ENCODE assay signal across 8 cellular contexts in genomic region chr20:63495771-63496403, GRCh38. TPM values are rescaled to one million over a fixed set of nuclear protein-coding genes. Genes with fewer than 3 reads are reported as not detected.
DNase-seq lines count a peak whose midpoint lies in the region; ATAC-seq, FAIRE-seq and TF ChIP-seq lines count a peak whose summit lies in the region.

No MANE protein-coding gene starts in this region.

- H3K4me2 ChIP-seq in mammary epithelial cell (ENCODE audit: insufficient read depth, low read depth, low read length) (peak overlapping the region; percentile 58), keratinocyte (ENCODE audit: control insufficient read depth, extremely low read depth, insufficient read depth, low read depth, low read length) (peak overlapping the region; percentile 78)

- no peaks in the 10 kb centered on the region for H4K20me1 ChIP-seq in mammary epithelial cell (ENCODE audit: insufficient read depth, low read length)
- no peaks in the 10 kb centered on the region for H4K20me1 ChIP-seq in keratinocyte (ENCODE audit: control insufficient read depth, extremely low read depth, insufficient read depth, low read length)

- TF ChIP-seq POLR2A in lower leg skin (IDR thresholded peaks at IDR 0.05), result no peak

- no TSS peak for BruUV-seq in mammary epithelial cell (replicated peaks; lab: Mats Ljungman, UMichigan)

- no peaks in the 10 kb centered on the region for H3K9me1 ChIP-seq in keratinocyte (ENCODE audit: control insufficient read depth, extremely low read depth, insufficient read depth, low read length)

- POLR2A ChIA-PET in CD8-positive, alpha-beta memory T cell (lab: Charles Lee), result interaction anchor here (0.5 to 1.4 kb wide), 4 partner anchors 24 to 359 kb away, joined by 3 to 8 read pairs (median 4); partner anchors contain the start of genes PPDPF and PTK6

- intact Hi-C loops in mammary epithelial cell (cut with micrococcal nuclease), result loop anchor here (1.0 to 5.0 kb wide), 2 partner anchors 38 to 54 kb away; no protein-coding TSS in a partner anchor
- intact Hi-C loops in lower leg skin (cut with DNase I; ENCODE audit: low total_unique reads), result no loop called here

- no peak for FAIRE-seq in keratinocyte (lab: Jason Lieb, UNC)

- H3K9me3 ChIP-seq in CD8-positive, alpha-beta memory T cell (ENCODE audit: low read length), result no peaks in the 10 kb centered on the region
- H3K9me3 ChIP-seq in mammary epithelial cell (replicated peaks; ENCODE audit: insufficient read depth, low read length), result no peaks in the 10 kb centered on the region
- no peaks in the 10 kb centered on the region for H3K9me3 ChIP-seq in keratinocyte (ENCODE audit: control insufficient read depth, low read depth, low read length)

- H3K9me3 Mint-ChIP-seq in CD8-positive, alpha-beta memory T cell, result no peaks in the 10 kb centered on the region

- no peak overlapping the region for H2AFZ ChIP-seq in mammary epithelial cell (ENCODE audit: low read depth, low read length)
- no peak overlapping the region for H2AFZ ChIP-seq in keratinocyte (ENCODE audit: control insufficient read depth, low read length)

- in situ Hi-C loops in mammary epithelial cell (cut with MboI; ENCODE audit: low sequenced_read_pairs in 2 of 2), result no loop called here

- dilution Hi-C loops in mammary epithelial cell (cut with HindIII; ENCODE audit: low sequenced_read_pairs), result no loop called here
- dilution Hi-C loops in keratinocyte (cut with MboI; ENCODE audit: extremely low pct_ligation_motif_present, low sequenced_read_pairs), result no loop called here

- H3K4me1 Mint-ChIP-seq in CD8-positive, alpha-beta memory T cell, result peaks cover 0 to 14% (median 2%) of the 10 kb centered on the region in 3 donors

- H3K36me3 ChIP-seq in CD8-positive, alpha-beta memory T cell (ENCODE audit: insufficient read depth, low read length), result no peaks in the 10 kb centered on the region
- no peaks in the 10 kb centered on the region for H3K36me3 ChIP-seq in mammary epithelial cell (ENCODE audit: insufficient read depth, low read length)
- H3K36me3 ChIP-seq in keratinocyte (ENCODE audit: control insufficient read depth in 2 of 2, extremely low read depth in 1 of 2, insufficient read depth in 2 of 2, low read length in 2 of 2), result no peaks in the 10 kb centered on the region

- H3K27me3 ChIP-seq in CD8-positive, alpha-beta memory T cell (ENCODE audit: insufficient read depth, low read length, poor library complexity, severe bottlenecking), result peaks cover 18% of the 10 kb centered on the region
- peaks cover 5% of the 10 kb centered on the region for H3K27me3 ChIP-seq in mammary epithelial cell (ENCODE audit: insufficient read depth, low read length)
- peaks cover 40% of the 10 kb centered on the region for H3K27me3 ChIP-seq in keratinocyte (ENCODE audit: control insufficient read depth, extremely low read depth, insufficient read depth, low read length)

- 31% methylated on average over 27 of the region's 43 CpGs for WGBS in mammary epithelial cell (ENCODE audit: low coverage, missing lambda C conversion rate)
- 20 to 61% methylated on average over 18 to 35 of the region's 43 CpGs for WGBS in lower leg skin, 2 donors

- H3K27me3 Mint-ChIP-seq in CD8-positive, alpha-beta memory T cell, result peaks cover 5 to 13% of the 10 kb centered on the region in 2 donors

- DNase-seq in CD8-positive, alpha-beta memory T cell, result peak; percentile 64 to 81 (median 75)
- no peak for DNase-seq in Jurkat, Clone E6-1 (ENCODE audit: low read depth, low spot score)
- DNase-seq in activated CD4-positive, CD25-positive, alpha-beta regulatory T cell (lab: John Stamatoyannopoulos, UW), result peak; percentile 52 to 72 (median 64)
- peak; percentile 35 for DNase-seq in mammary epithelial cell
- DNase-seq in keratinocyte (ENCODE audit: low read depth, low spot score), result no peak
- DNase-seq in stimulated activated CD4-positive, alpha-beta T cell treated with anti-CD3 and anti-CD28 coated beads, Interleukin-2, amount 100 ng/mL, for 48 hours, result peak; percentile 78 to 85
- DNase-seq in lower leg skin (ENCODE audit: low spot score in 2 of 2), result no peak

- peak; percentile 66 to 93 for TF ChIP-seq CTCF in mammary epithelial cell (conservative IDR thresholded peaks at IDR 0.05 in 1 of 2, IDR thresholded peaks at IDR 0.05 in 1 of 2; ENCODE audit: extremely low read depth in 1 of 2, insufficient read depth in 1 of 2, low read depth in 1 of 2, low read length in 2 of 2)
- TF ChIP-seq CTCF in keratinocyte (optimal IDR thresholded peaks at IDR 0.05 in 1 of 3, IDR thresholded peaks at IDR 0.05 in 1 of 3, conservative IDR thresholded peaks at IDR 0.05 in 1 of 3; ENCODE audit: extremely low read depth in 1 of 3, insufficient read depth in 2 of 3, low read length in 3 of 3), result peak; percentile 70 to 98 (median 82)
- peak in 1 of 3 donors; percentile 35 for TF ChIP-seq CTCF in lower leg skin (IDR thresholded peaks at IDR 0.05)

- no peak overlapping the region for H3K27ac ChIP-seq in CD8-positive, alpha-beta memory T cell (ENCODE audit: low read depth, low read length)
- H3K27ac ChIP-seq in mammary epithelial cell (ENCODE audit: insufficient read depth, low read depth, low read length) (no peak overlapping the region), keratinocyte (ENCODE audit: control insufficient read depth, insufficient read depth, low read length) (no peak overlapping the region)

- ATAC-seq in GM19397 (IDR thresholded peaks at IDR 0.05; ENCODE audit: unreplicated experiment), result no peak

- CTCF ChIA-PET in CD8-positive, alpha-beta memory T cell (lab: Charles Lee), result interaction anchor here (0.6 to 2.4 kb wide), 23 partner anchors 9 to 584 kb away, joined by 3 to 20 read pairs (median 4); partner anchors contain the start of genes OPRL1, PPDPF, PTK6 and RGS19
- CTCF ChIA-PET in mammary epithelial cell (lab: Charles Lee; ENCODE audit: low non-redundant PET), result no interaction called here

- H3K27ac Mint-ChIP-seq in CD8-positive, alpha-beta memory T cell, result no peak overlapping the region

- H3K36me3 Mint-ChIP-seq in CD8-positive, alpha-beta memory T cell, result no peaks in the 10 kb centered on the region

- H3K79me2 ChIP-seq in mammary epithelial cell (ENCODE audit: insufficient read depth, low read length), result no peaks in the 10 kb centered on the region
- H3K79me2 ChIP-seq in keratinocyte (ENCODE audit: control insufficient read depth, insufficient read depth, low read length), result no peaks in the 10 kb centered on the region

- H3K9ac ChIP-seq in mammary epithelial cell (ENCODE audit: insufficient read depth, low read length) (no peak overlapping the region), keratinocyte (ENCODE audit: control insufficient read depth, extremely low read depth, insufficient read depth, low read length) (no peak overlapping the region)

- peak overlapping the region in 6 of 7 donors; percentile 45 to 83 (median 66) for H3K4me3 Mint-ChIP-seq in CD8-positive, alpha-beta memory T cell

- H3K4me1 ChIP-seq in CD8-positive, alpha-beta memory T cell (ENCODE audit: insufficient read depth, low read length), result peaks cover 8% of the 10 kb centered on the region
- peaks cover 10% of the 10 kb centered on the region for H3K4me1 ChIP-seq in mammary epithelial cell (ENCODE audit: insufficient read depth, low read length)
- H3K4me1 ChIP-seq in keratinocyte (ENCODE audit: control insufficient read depth, extremely low read depth, insufficient read depth, low read length), result peaks cover 2% of the 10 kb centered on the region

- H3K4me3 ChIP-seq in CD8-positive, alpha-beta memory T cell (ENCODE audit: low read length), result peak overlapping the region; percentile 43
- H3K4me3 ChIP-seq in Jurkat, Clone E6-1 (ENCODE audit: low read length), result peak overlapping the region; percentile 13; the same call in 1 of the 2 replicates
- H3K4me3 ChIP-seq in mammary epithelial cell (replicated peaks in 1 of 3; ENCODE audit: insufficient read depth in 1 of 3, low read depth in 2 of 3, low read length in 3 of 3), result peak overlapping the region in 1 of 3 experiments; percentile 28
- H3K4me3 ChIP-seq in keratinocyte (ENCODE audit: control insufficient read depth in 2 of 3, extremely low read depth in 1 of 3, insufficient read depth in 2 of 3, low read depth in 1 of 3, low read length in 3 of 3), result peak overlapping the region in 2 of 3 experiments; percentile 49 to 57
- H3K4me3 ChIP-seq in lower leg skin (ENCODE audit: low read depth, poor library complexity, severe bottlenecking), result no peak overlapping the region

RNA-seq across cellular contexts. Expression of gene EEF1A2, which starts 3.0 kb away (rescaled TPM):
- total RNA-seq in CD8-positive, alpha-beta memory T cell, result under 1 TPM in 1 of 2 experiments, not detected in 1; 0.20 TPM
- 0.17 TPM for polyA plus RNA-seq in CD8-positive, alpha-beta memory T cell
- polyA plus RNA-seq in Jurkat, Clone E6-1 (2012; ENCODE audit: insufficient read depth, insufficient read length), result 53.4 TPM
- 1 to 10 TPM in 1 of 2 donors, under 1 TPM in 1; 0.33 to 1.4 TPM for total RNA-seq in mammary epithelial cell
- 0.58 TPM for polyA plus RNA-seq in mammary epithelial cell
- polyA minus RNA-seq in mammary epithelial cell, result not detected
- 0.12 to 0.77 TPM (median 0.31 TPM) in 3 replicates for polyA plus RNA-seq in keratinocyte
- polyA plus RNA-seq in keratinocyte (2011; ENCODE audit: low read depth), result 23.8 TPM
- polyA plus RNA-seq in keratinocyte (2011; cell fraction: cytosol; rRNA removed), result 1.7 and 1.9 TPM in 2 replicates
- 2.0 and 2.6 TPM in 2 replicates for polyA plus RNA-seq in keratinocyte (2011; cell fraction: nucleus; rRNA removed)
- 0.99 and 20.9 TPM in 2 replicates for polyA plus RNA-seq in keratinocyte (2012; ENCODE audit: low replicate concordance)
- 0.33 to 0.82 TPM in 2 of 3 replicates, not detected in the other for polyA minus RNA-seq in keratinocyte
- 3.6 TPM for polyA minus RNA-seq in keratinocyte (2011; cell fraction: cytosol; rRNA and poly(A)+ RNA removed)
- polyA minus RNA-seq in keratinocyte (2011; cell fraction: nucleus; rRNA and poly(A)+ RNA removed), result 1.6 and 2.1 TPM in 2 replicates
- total RNA-seq in lower leg skin, result 10 to 100 TPM; 13.3 to 26.8 (median 22.9) TPM

RNA-seq across cellular contexts. Expression of gene KCNQ2, which starts 23.4 kb away (rescaled TPM):
- total RNA-seq in CD8-positive, alpha-beta memory T cell, result not detected
- not detected for polyA plus RNA-seq in CD8-positive, alpha-beta memory T cell
- 6.5 TPM for polyA plus RNA-seq in Jurkat, Clone E6-1 (2012; ENCODE audit: insufficient read depth, insufficient read length)
- not detected for total RNA-seq in mammary epithelial cell
- polyA plus RNA-seq in mammary epithelial cell, result not detected
- not detected for polyA minus RNA-seq in mammary epithelial cell
- 0.12 TPM in 1 of 3 replicates, not detected in the others for polyA plus RNA-seq in keratinocyte
- not detected for polyA plus RNA-seq in keratinocyte (2011; ENCODE audit: low read depth)
- 0.09 TPM in 1 of 2 replicates, not detected in the other for polyA plus RNA-seq in keratinocyte (2011; cell fraction: cytosol; rRNA removed)
- polyA plus RNA-seq in keratinocyte (2011; cell fraction: nucleus; rRNA removed), result 0.18 and 0.28 TPM in 2 replicates
- polyA plus RNA-seq in keratinocyte (2012; ENCODE audit: low replicate concordance), result not detected in 2 replicates
- polyA minus RNA-seq in keratinocyte, result not detected in 3 replicates
- not detected for polyA minus RNA-seq in keratinocyte (2011; cell fraction: cytosol; rRNA and poly(A)+ RNA removed)
- not detected in 2 replicates for polyA minus RNA-seq in keratinocyte (2011; cell fraction: nucleus; rRNA and poly(A)+ RNA removed)
- not detected for total RNA-seq in lower leg skin

RNA-seq across cellular contexts. Expression of gene PPDPF, which starts 24.7 kb away (rescaled TPM):
- total RNA-seq in CD8-positive, alpha-beta memory T cell, result 100 to 1,000 TPM; 207 to 218 TPM
- polyA plus RNA-seq in CD8-positive, alpha-beta memory T cell, result 137 TPM
- 214 TPM for polyA plus RNA-seq in Jurkat, Clone E6-1 (2012; ENCODE audit: insufficient read depth, insufficient read length)
- total RNA-seq in mammary epithelial cell, result 100 to 1,000 TPM; 148 to 355 TPM
- polyA plus RNA-seq in mammary epithelial cell, result 62.8 TPM
- polyA minus RNA-seq in mammary epithelial cell, result 38.1 TPM
- polyA plus RNA-seq in keratinocyte, result 8.8 to 68.4 TPM (median 16.4 TPM) in 3 replicates
- 71.8 TPM for polyA plus RNA-seq in keratinocyte (2011; ENCODE audit: low read depth)
- 29.1 and 150 TPM in 2 replicates for polyA plus RNA-seq in keratinocyte (2011; cell fraction: cytosol; rRNA removed)
- polyA plus RNA-seq in keratinocyte (2011; cell fraction: nucleus; rRNA removed), result 14.0 and 23.8 TPM in 2 replicates
- 239 and 414 TPM in 2 replicates for polyA plus RNA-seq in keratinocyte (2012; ENCODE audit: low replicate concordance)
- polyA minus RNA-seq in keratinocyte, result 5.2 to 107 TPM (median 12.5 TPM) in 3 replicates
- 879 TPM for polyA minus RNA-seq in keratinocyte (2011; cell fraction: cytosol; rRNA and poly(A)+ RNA removed)
- polyA minus RNA-seq in keratinocyte (2011; cell fraction: nucleus; rRNA and poly(A)+ RNA removed), result 20.5 and 25.3 TPM in 2 replicates
- 100 to 1,000 TPM; 122 to 426 (median 348) TPM for total RNA-seq in lower leg skin

RNA-seq across cellular contexts. Expression of gene PTK6, which starts 41.3 kb away (rescaled TPM):
- under 1 TPM; 0.18 to 0.31 TPM for total RNA-seq in CD8-positive, alpha-beta memory T cell
- 0.16 TPM for polyA plus RNA-seq in CD8-positive, alpha-beta memory T cell
- polyA plus RNA-seq in Jurkat, Clone E6-1 (2012; ENCODE audit: insufficient read depth, insufficient read length), result not detected
- 1 to 10 TPM in 1 of 2 donors, under 1 TPM in 1; 0.83 to 1.1 TPM for total RNA-seq in mammary epithelial cell
- polyA plus RNA-seq in mammary epithelial cell, result 0.29 TPM
- polyA minus RNA-seq in mammary epithelial cell, result 0.72 TPM
- polyA plus RNA-seq in keratinocyte, result 28.5 to 38.9 TPM (median 37.0 TPM) in 3 replicates
- polyA plus RNA-seq in keratinocyte (2011; ENCODE audit: low read depth), result 10.8 TPM
- polyA plus RNA-seq in keratinocyte (2011; cell fraction: cytosol; rRNA removed), result 29.9 and 50.4 TPM in 2 replicates
- polyA plus RNA-seq in keratinocyte (2011; cell fraction: nucleus; rRNA removed), result 63.1 and 87.1 TPM in 2 replicates
- 32.1 and 36.7 TPM in 2 replicates for polyA plus RNA-seq in keratinocyte (2012; ENCODE audit: low replicate concordance)
- polyA minus RNA-seq in keratinocyte, result 18.9 to 27.3 TPM (median 23.5 TPM) in 3 replicates
- 51.6 TPM for polyA minus RNA-seq in keratinocyte (2011; cell fraction: cytosol; rRNA and poly(A)+ RNA removed)
- 26.2 and 30.3 TPM in 2 replicates for polyA minus RNA-seq in keratinocyte (2011; cell fraction: nucleus; rRNA and poly(A)+ RNA removed)
- 100 to 1,000 TPM in 1 of 4 donors, 10 to 100 TPM in 3; 72.4 to 101 (median 79.9) TPM for total RNA-seq in lower leg skin

RNA-seq across cellular contexts. Expression of gene SRMS, which starts 51.7 kb away (rescaled TPM):
- total RNA-seq in CD8-positive, alpha-beta memory T cell, result not detected
- polyA plus RNA-seq in CD8-positive, alpha-beta memory T cell, result not detected
- not detected for polyA plus RNA-seq in Jurkat, Clone E6-1 (2012; ENCODE audit: insufficient read depth, insufficient read length)
- total RNA-seq in mammary epithelial cell (under 1 TPM in 1 of 2 donors, not detected in 1; under 0.01 TPM), lower leg skin (under 1 TPM in 3 of 4 donors, not detected in 1; 0.16 to 0.59 (median 0.37) TPM)
- polyA plus RNA-seq in mammary epithelial cell (0.16 TPM), keratinocyte (0.10 to 0.32 TPM (median 0.14 TPM) in 3 replicates)
- polyA minus RNA-seq in mammary epithelial cell (not detected), keratinocyte (0.13 to 1.3 TPM in 2 of 3 replicates, not detected in the other)
- not detected for polyA plus RNA-seq in keratinocyte (2011; ENCODE audit: low read depth)
- 0.05 and 0.30 TPM in 2 replicates for polyA plus RNA-seq in keratinocyte (2011; cell fraction: cytosol; rRNA removed)
- 0.52 and 0.97 TPM in 2 replicates for polyA plus RNA-seq in keratinocyte (2011; cell fraction: nucleus; rRNA removed)
- polyA plus RNA-seq in keratinocyte (2012; ENCODE audit: low replicate concordance), result 0.28 TPM in 1 of 2 replicates, not detected in the other
- not detected for polyA minus RNA-seq in keratinocyte (2011; cell fraction: cytosol; rRNA and poly(A)+ RNA removed)
- 0.53 and 0.54 TPM in 2 replicates for polyA minus RNA-seq in keratinocyte (2011; cell fraction: nucleus; rRNA and poly(A)+ RNA removed)

Comparison
In these comparisons a context has a peak if more than half of its experiments do, and no peak if none do; other contexts are left out.
1. DNase-seq: peak in CD8-positive, alpha-beta memory T cell (5 of 5), activated CD4-positive, CD25-positive, alpha-beta regulatory T cell (4 of 4), mammary epithelial cell (single experiment) and stimulated activated CD4-positive, alpha-beta T cell treated with anti-CD3 and anti-CD28 coated beads, Interleukin-2, amount 100 ng/mL, for 48 hours (2 of 2); none in Jurkat, Clone E6-1 (single experiment), keratinocyte (single experiment) and lower leg skin (0 of 2).
2. RNA of gene EEF1A2, which starts 3.0 kb away (total RNA-seq): 13.3 to 26.8 TPM in lower leg skin; 0.33 to 1.4 TPM in mammary epithelial cell and 0.20 TPM in CD8-positive, alpha-beta memory T cell; every median in the first group is over 4 times any median in the second.